Comparison of ENCODE assay signal across 8 cellular contexts in genomic region chr6:138773177-138774091, GRCh38. TPM values are rescaled to one million over a fixed set of nuclear protein-coding genes. Genes with fewer than 3 reads are reported as not detected.
DNase-seq lines count a peak whose midpoint lies in the region; ATAC-seq, FAIRE-seq and TF ChIP-seq lines count a peak whose summit lies in the region.

Gene CCDC28A (plus strand): TSS chr6:138773769. CDS start chr6:138776121, 2,352 bp downstream.

- H3K27me3 ChIP-seq in bronchial epithelial cell (ENCODE audit: control insufficient read depth, insufficient read depth, low read length), result no peaks in the 10 kb centered on the region
- H3K27me3 ChIP-seq in small intestine (ENCODE audit: control insufficient read depth in 2 of 2, insufficient read depth in 2 of 2, low read length in 2 of 2), result no peaks in the 10 kb centered on the region

- CTCF ChIA-PET in AG04449 (lab: Yijun Ruan, JAX), result interaction anchor here (0.9 to 16.4 kb wide), 3 partner anchors 182 to 659 kb away, joined by 3 to 396 read pairs (median 9); no protein-coding TSS in a partner anchor

- H3K4me1 ChIP-seq in small intestine (ENCODE audit: control insufficient read depth in 2 of 2, insufficient read depth in 1 of 2, low read depth in 1 of 2, low read length in 1 of 2), result peaks cover 1 to 2% of the 10 kb centered on the region in 2 donors

- DNase-seq in AG04449 (ENCODE audit: low read depth, low spot score) (peak; percentile 62), NCI-H2227 treated with DMSO at 0.1 percent for 48 hours (lab: John Stamatoyannopoulos, UW) (peak; percentile 96), bronchial epithelial cell (ENCODE audit: low read depth) (peak; percentile 88), iPS-NIHi11 (ENCODE audit: low spot score) (peak; percentile 95), small intestine (peak; percentile 97)

- FAIRE-seq in bronchial epithelial cell (lab: Jason Lieb, UNC) (peak; percentile 94), small intestine (lab: Jason Lieb, UNC) (no peak)

- H3K4me3 ChIP-seq in AG04449 (ENCODE audit: low read depth, low read length) (peak within 1 kb of the TSS; percentile 98), WI38 (ENCODE audit: low read depth, low read length) (peak within 1 kb of the TSS; percentile 82), bronchial epithelial cell (ENCODE audit: low read depth, low read length) (peak within 1 kb of the TSS; percentile 76), small intestine (ENCODE audit: low read depth in 1 of 2, low read length in 2 of 2) (peak within 1 kb of the TSS; percentile 58 to 75)

- 0 to 1% (median 0%) methylated on average over 47 of the region's 47 CpGs for WGBS in small intestine, 3 donors

- H3K36me3 ChIP-seq in bronchial epithelial cell (ENCODE audit: control insufficient read depth, insufficient read depth, low read length) (no peaks in the 10 kb centered on the region), small intestine (ENCODE audit: control insufficient read depth in 2 of 2, insufficient read depth in 2 of 2, low read length in 2 of 2) (peaks cover 0 to 2% of the 10 kb centered on the region in 2 donors)

- no peaks in the 10 kb centered on the region for H3K9me3 ChIP-seq in small intestine (ENCODE audit: control insufficient read depth, low read depth)

- peak; percentile 95 for ATAC-seq in GM18907 (IDR thresholded peaks at IDR 0.05; ENCODE audit: unreplicated experiment)
- ATAC-seq in HG03159 (IDR thresholded peaks at IDR 0.05; ENCODE audit: unreplicated experiment), result peak; percentile 90

- peak within 1 kb of the TSS; percentile 98 to 99 for H3K27ac ChIP-seq in small intestine (ENCODE audit: low read depth in 1 of 2, low read length in 1 of 2)

- POLR2A ChIA-PET in AG04449 (lab: Yijun Ruan, JAX), result interaction anchor here (0.6 to 0.7 kb wide), 2 partner anchors 336 to 582 kb away, joined by 3 read pairs; no protein-coding TSS in a partner anchor

- TF ChIP-seq CTCF in AG04449 (IDR thresholded peaks at IDR 0.05; ENCODE audit: insufficient read depth, low read length, missing control alignments), result no peak
- TF ChIP-seq CTCF in WI38 (IDR thresholded peaks at IDR 0.05; ENCODE audit: low read depth, low read length), result no peak
- no peak for TF ChIP-seq CTCF in bronchial epithelial cell (IDR thresholded peaks at IDR 0.05; ENCODE audit: insufficient read depth, low read length, severe bottlenecking)

RNA-seq across cellular contexts. Expression of gene CCDC28A, which starts in this region (rescaled TPM):
- 11.1 and 11.4 TPM in 2 replicates for total RNA-seq in bronchial epithelial cell
- polyA plus RNA-seq in small intestine, result 10 to 100 TPM; 26.6 to 59.5 (median 47.3) TPM

Comparison
In these comparisons a context has a peak if more than half of its experiments do, and no peak if none do; other contexts are left out.
1. Peak in every context shown above with its lines: DNase-seq, ATAC-seq, H3K4me3 ChIP-seq and H3K27ac ChIP-seq.